10 cellular contexts compared by ENCODE assay signal in genomic region chr3:158094235-158094916, GRCh38. TPM values are rescaled to one million over a fixed set of nuclear protein-coding genes. Genes with fewer than 3 reads are reported as not detected.
DNase-seq lines count a peak whose midpoint lies in the region; ATAC-seq and TF ChIP-seq lines count a peak whose summit lies in the region.
"Had no signal": no experiment of that assay in that cellular context is flagged by ENCODE, and none has a peak within 500 bp of the region (broad histone marks: within the 10 kb centered on the region; RNA-seq: fewer than 3 reads in every experiment).

No MANE protein-coding gene starts in this region.

- H3K14ac ChIP-seq in H9 (ENCODE audit: insufficient read depth, low read length) = no peak overlapping the region
- no peak overlapping the region for H3K14ac ChIP-seq in neuronal stem cell (ENCODE audit: low read length)

- DNase-seq in H9 (peak; percentile 68), Karpas-422 (no peak), neuronal stem cell (ENCODE audit: low spot score) (no peak), pons (ENCODE audit: low spot score) (no peak), NCI-H1092 treated with DMSO at 0.1 percent for 48 hours (lab: John Stamatoyannopoulos, UW) (no peak), T-cell (no peak)
- no peak for DNase-seq in activated T-cell treated with anti-CD3 and anti-CD28 coated beads, Interleukin-2, amount 50 U/mL, for 4 hours
- DNase-seq: NCI-H146, T-helper 1 cell had no signal

- H2BK120ac ChIP-seq in H9 (ENCODE audit: low read depth, low read length, poor library complexity, severe bottlenecking) (no peak overlapping the region), neuronal stem cell (ENCODE audit: low read depth, low read length) (no peak overlapping the region)

- H3K23ac ChIP-seq in H9 (ENCODE audit: insufficient read length, low read depth, low read length) = no peak overlapping the region
- peak overlapping the region; percentile 75 for H3K23ac ChIP-seq in neuronal stem cell (ENCODE audit: low read depth, low read length, poor library complexity)

- no peak overlapping the region for H3T11ph ChIP-seq in H9 (ENCODE audit: low read length)

- H3K4me1 Mint-ChIP-seq in H9 (peaks cover 23 to 34% of the 10 kb centered on the region in 2 experiments), T-cell (peaks cover 12 to 22% (median 19%) of the 10 kb centered on the region in 3 donors)
- peaks cover 12% of the 10 kb centered on the region for H3K4me1 Mint-ChIP-seq in activated T-cell treated with anti-CD3 and anti-CD28 coated beads, Interleukin-2, amount 50 U/mL, for 4 hours (ENCODE audit: low read depth)

- no peak overlapping the region for H3K18ac ChIP-seq in H9 (ENCODE audit: insufficient read length, low read depth, low read length)
- H3K18ac ChIP-seq in neuronal stem cell (ENCODE audit: low read length) = peak overlapping the region; percentile 33

- H3K27me3 ChIP-seq in H9 (ENCODE audit: insufficient read depth, low read length) (peaks cover 44% of the 10 kb centered on the region), Karpas-422 (ENCODE audit: low read length) (no peaks in the 10 kb centered on the region), neuronal stem cell (ENCODE audit: control insufficient read depth in 3 of 3, insufficient read depth in 3 of 3, low read depth in 1 of 3, low read length in 3 of 3) (peaks cover 25 to 88% (median 47%) of the 10 kb centered on the region in 3 experiments)

- no peak overlapping the region for H3K27ac Mint-ChIP-seq in H9
- H3K27ac Mint-ChIP-seq in T-cell = no peak overlapping the region

- H3K9me3 ChIP-seq in H9 (ENCODE audit: control insufficient read depth, low read depth, low read length) = no peaks in the 10 kb centered on the region
- no peaks in the 10 kb centered on the region for H3K9me3 ChIP-seq in Karpas-422 (ENCODE audit: low read length)
- peaks cover 0 to 2% of the 10 kb centered on the region in 2 donors for H3K9me3 ChIP-seq in neuronal stem cell (replicated peaks in 1 of 2; ENCODE audit: control insufficient read depth in 2 of 2, insufficient read depth in 1 of 2, low read depth in 1 of 2, low read length in 2 of 2)

- H3K27ac ChIP-seq in H9 (ENCODE audit: insufficient read length, low read depth, low read length) = no peak overlapping the region
- no peak overlapping the region for H3K27ac ChIP-seq in Karpas-422 (ENCODE audit: low read length)
- no peak overlapping the region for H3K27ac ChIP-seq in neuronal stem cell (replicated peaks; ENCODE audit: low read length)

- H3K56ac ChIP-seq in H9 (ENCODE audit: insufficient read length, low read depth, low read length) = no peak overlapping the region

- CTCF ChIA-PET in T-cell (lab: Charles Lee) = no interaction called here

- H4K8ac ChIP-seq in H9 (replicated peaks; ENCODE audit: insufficient read length, low read depth, low read length) (no peak overlapping the region), neuronal stem cell (ENCODE audit: low read depth, low read length) (no peak overlapping the region)

- H2BK15ac ChIP-seq in H9 (ENCODE audit: low read depth, low read length) = no peak overlapping the region
- H2BK15ac ChIP-seq in neuronal stem cell (ENCODE audit: low read length) = peak overlapping the region; percentile 30

- no peak overlapping the region for H2AK5ac ChIP-seq in H9 (ENCODE audit: insufficient read length, low read length)
- H2AK5ac ChIP-seq in neuronal stem cell (ENCODE audit: low read depth, low read length) = no peak overlapping the region

- H3K4me3 Mint-ChIP-seq in H9 (peak overlapping the region; percentile 63 to 79), T-cell (no peak overlapping the region)
- H3K4me3 Mint-ChIP-seq in activated T-cell treated with anti-CD3 and anti-CD28 coated beads, Interleukin-2, amount 50 U/mL, for 4 hours = no peak overlapping the region

- peaks cover 0 to 3% of the 10 kb centered on the region in 2 experiments; a peak in 2 of 5 replicates for H3K9me3 Mint-ChIP-seq in H9
- no peaks in the 10 kb centered on the region for H3K9me3 Mint-ChIP-seq in activated T-cell treated with anti-CD3 and anti-CD28 coated beads, Interleukin-2, amount 50 U/mL, for 4 hours
- peaks cover 0 to 10% (median 2%) of the 10 kb centered on the region in 3 donors for H3K9me3 Mint-ChIP-seq in T-cell

- H3K79me2 ChIP-seq in H9 (ENCODE audit: insufficient read depth, low read length) = no peaks in the 10 kb centered on the region
- H3K79me2 ChIP-seq in Karpas-422 (ENCODE audit: low read length) = 0 out of 2 replicates have a peak, but pooled peaks cover 3% of the 10 kb centered on the region

- no CpG with 5 or more reads among the region's 58 CpGs for WGBS in H9 (ENCODE audit: extremely low coverage, insufficient read length, low lambda C conversion rate)
- no CpG with 5 or more reads among the region's 58 CpGs for WGBS in neuronal stem cell (ENCODE audit: extremely low coverage in 2 of 2, insufficient read length in 2 of 2, insufficient replicate concordance in 1 of 2), 2 donors

- H2BK20ac ChIP-seq in H9 (ENCODE audit: low read depth, low read length, poor library complexity, severe bottlenecking) = no peak overlapping the region

- H2BK5ac ChIP-seq in H9 (ENCODE audit: insufficient read length, low read length) (no peak overlapping the region), neuronal stem cell (ENCODE audit: low read length) (no peak overlapping the region)

- POLR2A ChIA-PET in T-cell (lab: Charles Lee) = no interaction called here

- H3K9me2 ChIP-seq in Karpas-422 (replicated peaks; ENCODE audit: insufficient read depth, low read length) = no peaks in the 10 kb centered on the region

- H3K9ac ChIP-seq in H9 (ENCODE audit: extremely low read depth, insufficient read length, low read length) (no peak overlapping the region), Karpas-422 (ENCODE audit: low read length) (peak overlapping the region; percentile 14; the same call in 1 of the 2 replicates), neuronal stem cell (ENCODE audit: low read depth, low read length, poor library complexity) (peak overlapping the region; percentile 34)

- no peak overlapping the region for H3K4ac ChIP-seq in H9 (ENCODE audit: low read depth, low read length)
- H3K4ac ChIP-seq in neuronal stem cell (ENCODE audit: low read length) = no peak overlapping the region

- H3K4me1 ChIP-seq in H9 (ENCODE audit: insufficient read depth, low read length) = no peaks in the 10 kb centered on the region
- H3K4me1 ChIP-seq in Karpas-422 (ENCODE audit: low read length) = peaks cover 36% of the 10 kb centered on the region
- peaks cover 4 to 9% of the 10 kb centered on the region in 2 donors for H3K4me1 ChIP-seq in neuronal stem cell (ENCODE audit: control insufficient read depth in 2 of 2, insufficient read depth in 1 of 2, low read depth in 1 of 2, low read length in 2 of 2)

- TF ChIP-seq CTCF in H9 (conservative IDR thresholded peaks at IDR 0.05) = peak; percentile 55

- peak overlapping the region; percentile 90 for H3K4me2 ChIP-seq in H9 (ENCODE audit: insufficient read depth, insufficient read length, low read length)
- H3K4me2 ChIP-seq in Karpas-422 (ENCODE audit: low read depth, low read length, poor library complexity, severe bottlenecking) = peak overlapping the region; percentile 32
- H3K4me2 ChIP-seq in neuronal stem cell (ENCODE audit: insufficient read depth, low read length, poor library complexity, severe bottlenecking) = peak overlapping the region; percentile 97

- H3K36me3 ChIP-seq in Karpas-422 (ENCODE audit: insufficient read depth, low read length) (peaks cover 7% of the 10 kb centered on the region; the same call in 1 of the 2 replicates), neuronal stem cell (replicated peaks in 1 of 2; ENCODE audit: control insufficient read depth in 2 of 2, insufficient read depth in 2 of 2, low read length in 2 of 2) (no peaks in the 10 kb centered on the region)

- H3K23me2 ChIP-seq in H9 (ENCODE audit: insufficient read length, low read depth, low read length, poor library complexity, severe bottlenecking) = peaks cover 28% of the 10 kb centered on the region

- no peak overlapping the region for H4K91ac ChIP-seq in H9 (ENCODE audit: insufficient read length, low read depth, low read length)
- H4K91ac ChIP-seq in neuronal stem cell (ENCODE audit: low read depth, low read length, poor library complexity) = no peak overlapping the region

- H4K20me1 ChIP-seq in H9 (ENCODE audit: control insufficient read depth, insufficient read depth, insufficient read length) = no peaks in the 10 kb centered on the region
- H4K20me1 ChIP-seq in Karpas-422 (ENCODE audit: insufficient read depth, low read depth, low read length) = no peaks in the 10 kb centered on the region

- H4K5ac ChIP-seq in H9 (ENCODE audit: insufficient read length, low read depth, low read length) = no peak overlapping the region

- H2BK12ac ChIP-seq in H9 (ENCODE audit: insufficient read length, low read depth, low read length) (no peak overlapping the region), neuronal stem cell (ENCODE audit: low read length) (no peak overlapping the region)

- H3K79me1 ChIP-seq in H9 (ENCODE audit: insufficient read depth, low read depth, low read length, poor library complexity, severe bottlenecking) = no peaks in the 10 kb centered on the region
- no peaks in the 10 kb centered on the region for H3K79me1 ChIP-seq in neuronal stem cell (ENCODE audit: low read depth, low read length)

- ATAC-seq in GM18867 (IDR thresholded peaks at IDR 0.05; ENCODE audit: unreplicated experiment) (peak; percentile 30), T-cell (replicated peaks in 1 of 4) (no peak)
- no peak for ATAC-seq in activated T-cell treated with anti-CD3 and anti-CD28 coated beads, Interleukin-2, amount 50 U/mL, for 4 hours

- H3K36me3 Mint-ChIP-seq in H9 (ENCODE audit: insufficient read depth in 1 of 3, low read depth in 3 of 3) = no peaks in the 10 kb centered on the region
- no peaks in the 10 kb centered on the region for H3K36me3 Mint-ChIP-seq in activated T-cell treated with anti-CD3 and anti-CD28 coated beads, Interleukin-2, amount 50 U/mL, for 4 hours (ENCODE audit: insufficient read depth)
- no peaks in the 10 kb centered on the region for H3K36me3 Mint-ChIP-seq in T-cell

- H2AFZ ChIP-seq in H9 (ENCODE audit: low read length) = no peak overlapping the region
- peak overlapping the region; percentile 40; the same call in 1 of the 2 replicates for H2AFZ ChIP-seq in Karpas-422 (ENCODE audit: low read length)
- peak overlapping the region; percentile 80 for H2AFZ ChIP-seq in neuronal stem cell (ENCODE audit: low read length)

- H3K27me3 Mint-ChIP-seq in H9 (ENCODE audit: low read depth) (peaks cover 90% of the 10 kb centered on the region), T-cell (peaks cover 77 to 85% of the 10 kb centered on the region in 2 donors)
- peaks cover 83% of the 10 kb centered on the region for H3K27me3 Mint-ChIP-seq in activated T-cell treated with anti-CD3 and anti-CD28 coated beads, Interleukin-2, amount 50 U/mL, for 4 hours (ENCODE audit: low read depth)

- H3K4me3 ChIP-seq in Karpas-422 (ENCODE audit: low read length) = peak overlapping the region; percentile 16; the same call in 1 of the 2 replicates
- H3K4me3 ChIP-seq in neuronal stem cell (ENCODE audit: low read length in 2 of 2) = peak overlapping the region in 1 of 2 donors; percentile 77

RNA-seq across cellular contexts. Expression of gene SHOX2, which starts 11.8 kb away (rescaled TPM):
- total RNA-seq in H9 (2021) (not detected in 2 replicates), T-cell (not detected)
- total RNA-seq in Karpas-422 (2014; rRNA removed; shearing (Covaris generic); ENCODE audit: low replicate concordance) = 7.7 and 11.7 TPM in 2 replicates
- not detected for polyA plus RNA-seq in neuronal stem cell (2013, experiment 1 of 2)
- not detected for polyA plus RNA-seq in neuronal stem cell (2013, experiment 2 of 2)
- total RNA-seq in activated T-cell treated with anti-CD3 and anti-CD28 coated beads, Interleukin-2, amount 50 U/mL, for 4 hours = not detected

RNA-seq across cellular contexts. Expression of gene RSRC1, which starts 15.5 kb away (rescaled TPM):
- total RNA-seq in H9 (2021) (34.1 and 37.9 TPM in 2 replicates), T-cell (10 to 100 TPM; 29.9 to 35.0 (median 31.1) TPM)
- 95.2 and 101 TPM in 2 replicates for total RNA-seq in Karpas-422 (2014; rRNA removed; shearing (Covaris generic); ENCODE audit: low replicate concordance)
- polyA plus RNA-seq in neuronal stem cell (2013, experiment 1 of 2) = 42.5 TPM
- polyA plus RNA-seq in neuronal stem cell (2013, experiment 2 of 2) = 41.8 TPM
- 10 to 100 TPM; 31.6 to 32.4 (median 32.1) TPM for total RNA-seq in activated T-cell treated with anti-CD3 and anti-CD28 coated beads, Interleukin-2, amount 50 U/mL, for 4 hours

Comparison
In these comparisons a context has a peak if more than half of its experiments do, and no peak if none do; other contexts are left out.
1. H3K4me2 ChIP-seq: peak in every context shown above with its lines; median percentile 97 in neuronal stem cell; 90 in H9; 32 in Karpas-422.
2. H3K4me3 Mint-ChIP-seq: peak in H9 (2 of 2); none in activated T-cell treated with anti-CD3 and anti-CD28 coated beads, Interleukin-2, amount 50 U/mL, for 4 hours (single experiment) and T-cell (0 of 3).